In genomic region chr2:120344214-120344990, GRCh38 we compare ENCODE assay signal across 9 cellular contexts. TPM values are rescaled to one million over a fixed set of nuclear protein-coding genes. Genes with fewer than 3 reads are reported as not detected.
DNase-seq lines count a peak whose midpoint lies in the region; ATAC-seq and TF ChIP-seq lines count a peak whose summit lies in the region.
"Had no signal": no experiment of that assay in that cellular context is flagged by ENCODE, and none has a peak within 500 bp of the region (broad histone marks: within the 10 kb centered on the region; RNA-seq: fewer than 3 reads in every experiment).

No MANE protein-coding gene starts in this region.

- H3K4me3 Mint-ChIP-seq in stimulated activated memory B cell treated with anti-CD40 and anti-IgM and Interleukin-4, amounts not matched to agents 10 μg/mL and 1 μg/mL and 100 μg/mL, for 72 hours: peak overlapping the region; percentile 36

- no peaks in the 10 kb centered on the region for H3K79me2 ChIP-seq in hepatocyte

- peak overlapping the region; percentile 47 for H3K4me3 ChIP-seq in WI38 (ENCODE audit: low read depth, low read length)
- H3K4me3 ChIP-seq in hepatocyte: peak overlapping the region; percentile 52

- no peaks in the 10 kb centered on the region for H4K20me1 ChIP-seq in hepatocyte (ENCODE audit: insufficient read depth, poor library complexity, severe bottlenecking)

- no peaks in the 10 kb centered on the region for H3K9me2 ChIP-seq in hepatocyte (replicated peaks; ENCODE audit: insufficient read depth)

- no peaks in the 10 kb centered on the region for H3K9me3 ChIP-seq in hepatocyte (ENCODE audit: low read depth)

- peaks cover 69% of the 10 kb centered on the region for H3K27me3 Mint-ChIP-seq in stimulated activated memory B cell treated with anti-CD40 and anti-IgM and Interleukin-4, amounts not matched to agents 10 μg/mL and 1 μg/mL and 100 μg/mL, for 72 hours

- 5% methylated on average over 16 of the region's 79 CpGs for WGBS in hepatocyte (ENCODE audit: low lambda C conversion rate, missing lambda C conversion rate)

- DNase-seq in NCI-H1436 (lab: John Stamatoyannopoulos, UW) (peak; percentile 18), NCI-H1436 treated with DMSO at 0.1 percent for 48 hours (lab: John Stamatoyannopoulos, UW) (no peak), hepatocyte (ENCODE audit: low spot score) (peak; percentile 70), Kasumi-1 (lab: John Stamatoyannopoulos, UW) (no peak)
- DNase-seq: DND-41 had no signal

- peak overlapping the region; percentile 93 for H3K4me2 ChIP-seq in hepatocyte

- ATAC-seq in stimulated activated memory B cell treated with anti-CD40 and anti-IgM and Interleukin-4, amounts not matched to agents 10 μg/mL and 1 μg/mL and 100 μg/mL, for 72 hours: no peak
- ATAC-seq in GM18907 (IDR thresholded peaks at IDR 0.05; ENCODE audit: unreplicated experiment): no peak
- no peak for ATAC-seq in GM18867 (IDR thresholded peaks at IDR 0.05; ENCODE audit: unreplicated experiment)

- H3K4me1 Mint-ChIP-seq in stimulated activated memory B cell treated with anti-CD40 and anti-IgM and Interleukin-4, amounts not matched to agents 10 μg/mL and 1 μg/mL and 100 μg/mL, for 72 hours: peaks cover 27% of the 10 kb centered on the region

- no peaks in the 10 kb centered on the region for H3K9me3 Mint-ChIP-seq in stimulated activated memory B cell treated with anti-CD40 and anti-IgM and Interleukin-4, amounts not matched to agents 10 μg/mL and 1 μg/mL and 100 μg/mL, for 72 hours

- H3K27ac Mint-ChIP-seq in stimulated activated memory B cell treated with anti-CD40 and anti-IgM and Interleukin-4, amounts not matched to agents 10 μg/mL and 1 μg/mL and 100 μg/mL, for 72 hours: no peak overlapping the region

- TF ChIP-seq CTCF in WI38 (IDR thresholded peaks at IDR 0.05; ENCODE audit: low read depth, low read length): no peak
- no peak for TF ChIP-seq CTCF in hepatocyte (IDR thresholded peaks at IDR 0.05; ENCODE audit: poor library complexity)

- H2AFZ ChIP-seq in hepatocyte: peak overlapping the region; percentile 15

- H3K27me3 ChIP-seq in hepatocyte: peaks cover 70% of the 10 kb centered on the region

- H3K4me1 ChIP-seq in hepatocyte (ENCODE audit: insufficient read depth): peaks cover 39% of the 10 kb centered on the region

- H3K36me3 ChIP-seq in hepatocyte (replicated peaks; ENCODE audit: insufficient read depth, low read depth): no peaks in the 10 kb centered on the region

- H3K27ac ChIP-seq in hepatocyte: no peak overlapping the region

- H3K36me3 Mint-ChIP-seq in stimulated activated memory B cell treated with anti-CD40 and anti-IgM and Interleukin-4, amounts not matched to agents 10 μg/mL and 1 μg/mL and 100 μg/mL, for 72 hours: no peaks in the 10 kb centered on the region

RNA-seq across cellular contexts. Expression of gene INHBB, which starts 1.5 kb away (rescaled TPM):
- total RNA-seq in hepatocyte: 4.4 and 6.6 TPM in 2 replicates
- polyA plus RNA-seq in hepatocyte: 1.3 and 2.7 TPM in 2 replicates

Comparison
In these comparisons a context has a peak if more than half of its experiments do, and no peak if none do; other contexts are left out.
1. DNase-seq: peak in NCI-H1436 (single experiment) and hepatocyte (single experiment); none in NCI-H1436 treated with DMSO at 0.1 percent for 48 hours (single experiment) and Kasumi-1 (0 of 2).